In the genomic region with DNA sequence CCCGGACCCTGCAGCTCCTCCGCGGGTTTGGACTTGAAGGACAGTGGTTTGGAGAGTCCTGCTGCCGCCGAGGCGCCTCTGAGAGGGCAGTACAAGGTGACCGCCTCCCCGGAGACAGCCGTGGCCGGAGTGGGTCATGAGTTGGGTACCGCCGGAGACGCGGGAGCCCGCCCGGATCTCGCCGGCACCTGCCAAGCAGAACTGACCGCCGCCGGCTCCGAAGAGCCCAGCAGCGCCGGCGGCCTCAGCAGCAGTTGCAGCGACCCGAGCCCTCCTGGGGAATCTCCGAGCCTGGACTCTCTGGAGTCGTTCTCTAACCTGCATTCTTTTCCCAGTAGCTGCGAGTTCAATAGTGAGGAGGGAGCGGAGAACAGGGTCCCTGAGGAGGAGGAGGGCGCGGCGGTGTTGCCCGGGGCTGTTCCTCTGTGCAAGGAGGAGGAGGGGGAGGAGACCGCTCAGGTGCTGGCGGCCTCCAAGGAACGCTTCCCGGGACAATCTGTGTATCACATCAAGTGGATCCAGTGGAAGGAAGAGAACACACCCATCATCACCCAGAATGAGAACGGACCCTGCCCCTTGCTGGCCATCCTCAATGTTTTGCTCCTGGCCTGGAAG, we compare ENCODE assay signal across 8 cellular contexts. TPM values are rescaled to one million over a fixed set of nuclear protein-coding genes. Genes with fewer than 3 reads are reported as not detected.
DNase-seq lines count a peak whose midpoint lies in the region; ATAC-seq and TF ChIP-seq lines count a peak whose summit lies in the region.

No MANE protein-coding gene starts in this region.

- DNase-seq in BJ (ENCODE audit: low read depth): no peak
- DNase-seq in T-helper 17 cell: peak in 2 of 3 donors; percentile 11 to 18
- peak; percentile 61 for DNase-seq in cerebellum (ENCODE audit: low spot score)
- peak; percentile 85 for DNase-seq in left kidney (ENCODE audit: low read depth, low spot score)
- peak in 2 of 3 experiments; percentile 3 to 13 for DNase-seq in stimulated activated CD4-positive, alpha-beta T cell treated with anti-CD3 and anti-CD28 coated beads, TNF-alpha, amount 100 ng/mL, for 4 hours (ENCODE audit: low read depth in 3 of 3)
- DNase-seq in MV-4-11 (lab: John Stamatoyannopoulos, UW): no peak

- ATAC-seq in GM19372 (IDR thresholded peaks at IDR 0.05; ENCODE audit: low read depth, unreplicated experiment): peak; percentile 1
- ATAC-seq in HG03442 (IDR thresholded peaks at IDR 0.05; ENCODE audit: unreplicated experiment): peak; percentile 9
- ATAC-seq in T-helper 17 cell: no peak

- no peaks in the 10 kb centered on the region for H3K9me3 ChIP-seq in T-helper 17 cell (ENCODE audit: control insufficient read depth, low read length, poor library complexity, severe bottlenecking)

- TF ChIP-seq CTCF in BJ (IDR thresholded peaks at IDR 0.05; ENCODE audit: insufficient read depth, low read depth, low read length): no peak

- peak overlapping the region; percentile 90 for H3K27ac Mint-ChIP-seq in T-helper 17 cell

- H3K4me3 ChIP-seq in BJ (ENCODE audit: low read depth, low read length): peak overlapping the region; percentile 90

- H3K4me3 Mint-ChIP-seq in T-helper 17 cell: no peak overlapping the region

- no peaks in the 10 kb centered on the region for H3K27me3 ChIP-seq in BJ (ENCODE audit: control insufficient read depth, insufficient read depth, low read length)

- POLR2A ChIA-PET in BJ (lab: Charles Lee): interaction anchor here (0.5 to 1.5 kb wide), 4 partner anchors 22 to 601 kb away, joined by 3 to 27 read pairs (median 4); a partner anchor contains a TSS

- H3K36me3 ChIP-seq in BJ (ENCODE audit: control insufficient read depth, insufficient read depth, low read length): no peaks in the 10 kb centered on the region

- CTCF ChIA-PET in BJ (lab: Yijun Ruan, JAX): interaction anchor here (1.6 to 2.3 kb wide), 4 partner anchors 185 to 543 kb away, joined by 3 to 13 read pairs (median 6); no protein-coding TSS in a partner anchor

- no peaks in the 10 kb centered on the region for H3K27me3 Mint-ChIP-seq in T-helper 17 cell

- peaks cover 6% of the 10 kb centered on the region for H3K4me1 Mint-ChIP-seq in T-helper 17 cell

- no peaks in the 10 kb centered on the region for H3K36me3 Mint-ChIP-seq in T-helper 17 cell (ENCODE audit: low read depth)

RNA-seq across cellular contexts. Expression of a gene that starts 0.6 kb away (rescaled TPM):
- 7.8 and 12.8 TPM in 2 replicates for polyA plus RNA-seq in BJ (2011; rRNA removed)
- polyA minus RNA-seq in BJ (2011; rRNA and poly(A)+ RNA removed): 10.9 and 13.9 TPM in 2 replicates
- total RNA-seq in T-helper 17 cell (10 to 100 TPM; 13.3 to 17.9 TPM), cerebellum (32.4 TPM)

RNA-seq across cellular contexts. Expression of a gene that starts 22.2 kb away (rescaled TPM):
- polyA plus RNA-seq in BJ (2011; rRNA removed): 106 and 142 TPM in 2 replicates
- 70.3 and 77.2 TPM in 2 replicates for polyA minus RNA-seq in BJ (2011; rRNA and poly(A)+ RNA removed)
- total RNA-seq in T-helper 17 cell (100 to 1,000 TPM; 137 to 142 TPM), cerebellum (76.9 TPM)

Comparison
In these comparisons a context has a peak if more than half of its experiments do, and no peak if none do; other contexts are left out.
1. DNase-seq: peak in T-helper 17 cell (2 of 3), cerebellum (single experiment), left kidney (single experiment) and stimulated activated CD4-positive, alpha-beta T cell treated with anti-CD3 and anti-CD28 coated beads, TNF-alpha, amount 100 ng/mL, for 4 hours (2 of 3); none in BJ (single experiment) and MV-4-11 (single experiment).